Comparison of ENCODE assay signal across 8 cellular contexts in genomic region chr13:99199541-99200432, GRCh38.
DNase-seq lines count a peak whose midpoint lies in the region; TF ChIP-seq lines count a peak whose summit lies in the region.

No MANE protein-coding gene starts in this region.

- TF ChIP-seq CTCF in epithelial cell of esophagus (IDR thresholded peaks at IDR 0.05; ENCODE audit: insufficient read depth, low read depth, low read length, missing control alignments) (no peak), GM13977 (IDR thresholded peaks at IDR 0.05; ENCODE audit: extremely low read depth, insufficient read depth, missing control alignments) (no peak)

- H3K36me3 ChIP-seq in neuron (ENCODE audit: insufficient read depth, low read length) = no peaks in the 10 kb centered on the region

- H3K4me1 ChIP-seq in neuron (ENCODE audit: insufficient read depth, low read length) = peaks cover 5% of the 10 kb centered on the region

- DNase-seq in ELR (ENCODE audit: low read depth) = peak; percentile 16
- peak; percentile 19 for DNase-seq in HEK293T (ENCODE audit: extremely low spot score)
- peak; percentile 13 for DNase-seq in RKO (ENCODE audit: low spot score)
- no peak for DNase-seq in epithelial cell of esophagus (ENCODE audit: low read depth)
- no peak for DNase-seq in NCI-H446 (lab: John Stamatoyannopoulos, UW)
- DNase-seq in putamen (ENCODE audit: low spot score) = no peak
- DNase-seq in GM13977 (ENCODE audit: low spot score) = no peak

- H3K4me3 ChIP-seq in epithelial cell of esophagus (ENCODE audit: low read length) (peak overlapping the region; percentile 91), neuron (ENCODE audit: low read length) (peak overlapping the region; percentile 71)

- CTCF ChIA-PET in HEK293T (lab: Yijun Ruan, JAX) = no interaction called here

- in situ Hi-C loops in GM13977 (cut with MboI; ENCODE audit: low pct_unique_long_range_greater_than_20kb, low sequenced_read_pairs, unreplicated experiment) = no loop called here

- POLR2A ChIA-PET in HEK293T (lab: Yijun Ruan, JAX) = interaction anchor here (0.6 to 2.7 kb wide), 16 partner anchors 8 to 299 kb away, joined by 3 to 12 read pairs (median 5); partner anchors contain the start of gene GPR18

- no peaks in the 10 kb centered on the region for H3K9me3 ChIP-seq in neuron (ENCODE audit: low read length)

- H2AFZ ChIP-seq in neuron (ENCODE audit: low read depth, low read length) = peak overlapping the region; percentile 76

- no peaks in the 10 kb centered on the region for H3K27me3 ChIP-seq in neuron (ENCODE audit: insufficient read depth, low read length)

TF ChIP-seq in HEK293T, 16 proteins besides CTCF, POLR2A, EP300 and RAD21:
- TF ChIP-seq ELF4 (IDR thresholded peaks at IDR 0.05) (no peak), FOXM1 (IDR thresholded peaks at IDR 0.05; ENCODE audit: borderline replicate concordance) (no peak), L3MBTL2 (conservative IDR thresholded peaks at IDR 0.05) (no peak), LEF1 (IDR thresholded peaks at IDR 0.05; ENCODE audit: borderline replicate concordance) (no peak), SP1 (IDR thresholded peaks at IDR 0.05) (no peak), PKNOX1 (IDR thresholded peaks at IDR 0.05) (no peak), FOXA1 (IDR thresholded peaks at IDR 0.05) (no peak), ZNF384 (IDR thresholded peaks at IDR 0.05) (no peak), SUZ12 (IDR thresholded peaks at IDR 0.05) (no peak), CTBP1 (IDR thresholded peaks at IDR 0.05; ENCODE audit: borderline replicate concordance) (no peak), ARNT (IDR thresholded peaks at IDR 0.05) (no peak), NFRKB (IDR thresholded peaks at IDR 0.05) (no peak; the same call in 1 of the 2 replicates), HDGF (IDR thresholded peaks at IDR 0.05; ENCODE audit: borderline replicate concordance) (no peak), FOXK2 (IDR thresholded peaks at IDR 0.05) (no peak), TARDBP (IDR thresholded peaks at IDR 0.05) (no peak), BHLHE40 (IDR thresholded peaks at IDR 0.05; ENCODE audit: borderline replicate concordance) (no peak)

Comparison
In these comparisons a context has a peak if more than half of its experiments do, and no peak if none do; other contexts are left out.
1. DNase-seq: peak in ELR (single experiment), HEK293T (single experiment) and RKO (single experiment); none in epithelial cell of esophagus (single experiment), NCI-H446 (0 of 2), putamen (single experiment) and GM13977 (single experiment).